In genomic region chr12:95648990-95649791, GRCh38 we compare ENCODE assay signal across 13 cellular contexts.
DNase-seq lines count a peak whose midpoint lies in the region; ATAC-seq, FAIRE-seq and TF ChIP-seq lines count a peak whose summit lies in the region.
"Had no signal": no experiment of that assay in that cellular context is flagged by ENCODE, and none has a peak within 500 bp of the region (broad histone marks: within the 10 kb centered on the region; RNA-seq: fewer than 3 reads in every experiment).

No MANE protein-coding gene starts in this region.

- in situ Hi-C loops in Panc1 (cut with HindIII; ENCODE audit: low pct_unique_long_range_greater_than_20kb, low sequenced_read_pairs): no loop called here

- H3K27ac ChIP-seq in Panc1 (ENCODE audit: low read length) (peak overlapping the region; percentile 84), substantia nigra (ENCODE audit: low read depth, low read length, poor library complexity, severe bottlenecking) (no peak overlapping the region)
- H3K27ac ChIP-seq: gastrocnemius medialis had no signal

- H3K9me3 ChIP-seq in Panc1 (ENCODE audit: control insufficient read depth, insufficient read depth, low read depth, low read length): no peaks in the 10 kb centered on the region
- H3K9me3 ChIP-seq: gastrocnemius medialis had no signal

- ATAC-seq in Panc1 (peak; percentile 94), HG03460 (IDR thresholded peaks at IDR 0.05; ENCODE audit: unreplicated experiment) (no peak)
- ATAC-seq: gastrocnemius medialis had no signal

- peaks cover 8% of the 10 kb centered on the region; the same call in 1 of the 2 replicates for H3K4me1 ChIP-seq in Panc1 (ENCODE audit: control insufficient read depth, insufficient read depth, low read length)
- H3K4me1 ChIP-seq: gastrocnemius medialis had no signal

- BruUV-seq in Panc1 (replicated peaks; lab: Mats Ljungman, UMichigan): no TSS peak

- no peak overlapping the region for H3K4me3 ChIP-seq in Panc1 (ENCODE audit: low read depth in 2 of 2, low read length in 2 of 2)
- H3K4me3 ChIP-seq: gastrocnemius medialis had no signal

- no peak for DNase-seq in Panc1 (ENCODE audit: low read depth, low spot score)
- DNase-seq in fibroblast of peridontal ligament (ENCODE audit: extremely low read depth): peak; percentile 20
- no peak for DNase-seq in osteocyte (ENCODE audit: extremely low spot score, unreplicated experiment)
- DNase-seq in NCI-H1417 treated with DMSO at 0.1 percent for 48 hours (lab: John Stamatoyannopoulos, UW): no peak
- DNase-seq in NCI-H510A (lab: John Stamatoyannopoulos, UW): no peak
- DNase-seq in substantia nigra (lab: John Stamatoyannopoulos, UW): no peak
- DNase-seq: activated CD4-positive, CD25-positive, alpha-beta regulatory T cell treated with anti-CD3 and anti-CD28 coated beads, Interleukin-2, amount 50 U/mL, for 72 hours; DMS79; gastrocnemius medialis; naive B cell had no signal

- CTCF ChIA-PET in Panc1 (lab: Charles Lee): interaction anchor here (0.6 kb wide), 1 partner anchor 13 kb away, joined by 3 read pairs; no protein-coding TSS in a partner anchor

- no peaks in the 10 kb centered on the region for H3K36me3 ChIP-seq in Panc1 (ENCODE audit: control insufficient read depth, insufficient read depth, low read length)
- H3K36me3 ChIP-seq: gastrocnemius medialis had no signal

- peaks cover under 1% of the 10 kb centered on the region for H3K9me3 Mint-ChIP-seq in osteocyte (ENCODE audit: unreplicated experiment)

- peak; percentile 96 for FAIRE-seq in G401.6 (lab: Jason Lieb, UNC)

- H3K36me3 Mint-ChIP-seq in osteocyte (ENCODE audit: unreplicated experiment): peaks cover under 1% of the 10 kb centered on the region
- H3K36me3 Mint-ChIP-seq: activated naive CD8-positive, alpha-beta T cell had no signal

- H3K27ac Mint-ChIP-seq in osteocyte (ENCODE audit: unreplicated experiment): peak overlapping the region; percentile 99
- H3K27ac Mint-ChIP-seq: activated naive CD8-positive, alpha-beta T cell; naive B cell had no signal

- POLR2A ChIA-PET in Panc1 (lab: Charles Lee): no interaction called here

- peak overlapping the region; percentile 41 for H3K4me3 Mint-ChIP-seq in osteocyte (ENCODE audit: unreplicated experiment)
- H3K4me3 Mint-ChIP-seq: activated naive CD8-positive, alpha-beta T cell; naive B cell had no signal

- no peaks in the 10 kb centered on the region for H3K27me3 Mint-ChIP-seq in osteocyte (ENCODE audit: unreplicated experiment)

- no peaks in the 10 kb centered on the region for H3K27me3 ChIP-seq in Panc1 (ENCODE audit: control insufficient read depth, insufficient read depth, low read length)
- H3K27me3 ChIP-seq: gastrocnemius medialis had no signal

- TF ChIP-seq CTCF in Panc1 (IDR thresholded peaks at IDR 0.05) (no peak), osteocyte (IDR thresholded peaks at IDR 0.05) (no peak)

- H3K4me1 Mint-ChIP-seq in osteocyte (ENCODE audit: unreplicated experiment): peaks cover 69% of the 10 kb centered on the region

- intact Hi-C loops in Panc1 (cut with micrococcal nuclease; ENCODE audit: unreplicated experiment): no loop called here
